1 cellular context compared by ENCODE assay signal in genomic region chr22:36454916-36455570, GRCh38.
TF ChIP-seq lines count a peak whose summit lies in the region.

No MANE protein-coding gene starts in this region.

TF ChIP-seq in K562, 482 proteins besides CTCF, POLR2A, EP300 and RAD21 (continued from another document):
- TF ChIP-seq TARDBP (IDR thresholded peaks at IDR 0.05) (no peak), TEAD4 (IDR thresholded peaks at IDR 0.05; ENCODE audit: low read length) (no peak), TEAD4 (CRISPR knock-in tag; IDR thresholded peaks at IDR 0.05; ENCODE audit: borderline replicate concordance) (peak; percentile 51; the same call in 1 of the 2 replicates), MYC (IDR thresholded peaks at IDR 0.05; ENCODE audit: low read depth, low read length) (peak; percentile 68), MYC (CRISPR knock-in tag; IDR thresholded peaks at IDR 0.05; ENCODE audit: borderline replicate concordance, low read depth) (no peak), ESRRA (IDR thresholded peaks at IDR 0.05; ENCODE audit: borderline replicate concordance, low read depth) (peak; percentile 86; the same call in 1 of the 2 replicates), HMGN3 (IDR thresholded peaks at IDR 0.05; ENCODE audit: borderline replicate concordance, extremely low read depth, insufficient read length, low read depth, low read length) (no peak), CC2D1A (IDR thresholded peaks at IDR 0.05) (peak; percentile 96), NR0B1 (IDR thresholded peaks at IDR 0.05; ENCODE audit: partially characterized antibody) (no peak), ZNF253 (CRISPR knock-in tag; conservative IDR thresholded peaks at IDR 0.05) (no peak), ZNF764 (CRISPR knock-in tag; IDR thresholded peaks at IDR 0.05; ENCODE audit: low read depth) (no peak), JUND (IDR thresholded peaks at IDR 0.05; ENCODE audit: borderline replicate concordance, low read depth, low read length) (peak; percentile 50; the same call in 1 of the 2 replicates), JUND (tag; IDR thresholded peaks at IDR 0.05; ENCODE audit: borderline replicate concordance, low read depth, low read length) (no peak; the same call in 2 of the 3 replicates), ZBTB11 (CRISPR knock-in tag; IDR thresholded peaks at IDR 0.05) (peak in 1 of 3 experiments; percentile 35; a peak in 1 of 6 replicates), FIP1L1 (IDR thresholded peaks at IDR 0.05; ENCODE audit: low read depth, low read length, poor library complexity, severe bottlenecking) (peak; percentile 60), CREB3L1 (IDR thresholded peaks at IDR 0.05; ENCODE audit: borderline replicate concordance, low read depth) (no peak; the same call in 1 of the 2 replicates), MNT (conservative IDR thresholded peaks at IDR 0.05) (peak in 1 of 2 experiments; percentile 74; a peak in 2 of 4 replicates), RAD51 (IDR thresholded peaks at IDR 0.05; ENCODE audit: borderline replicate concordance, low read depth) (no peak), ZNF143 (CRISPR knock-in tag; IDR thresholded peaks at IDR 0.05) (no peak), RREB1 (CRISPR knock-in tag; IDR thresholded peaks at IDR 0.05) (no peak), CUX1 (CRISPR knock-in tag; IDR thresholded peaks at IDR 0.05) (no peak), MXI1 (IDR thresholded peaks at IDR 0.05; ENCODE audit: low read depth, low read length) (no peak)
